ENCODE assay signal across 15 cellular contexts in genomic region chr7:128163473-128163872, GRCh38.
"Had no signal": no experiment of that assay in that cellular context is flagged by ENCODE, and none has a peak within 500 bp of the region (broad histone marks: within the 10 kb centered on the region; RNA-seq: fewer than 3 reads in every experiment).

No MANE protein-coding gene starts in this region.

- H3K9me3 ChIP-seq: esophagus muscularis mucosa, neutrophil, tibial artery had no signal

- H3K4me3 ChIP-seq: esophagus muscularis mucosa, hepatocyte, tibial artery had no signal

- H3K4me3 Mint-ChIP-seq: activated B cell treated with CpG ODN at 0.5 μM for 24 hours; activated CD4-positive, alpha-beta T cell treated with anti-CD3 and anti-CD28 coated beads, Interleukin-2, amount 10 ng/mL, durations not matched to agents 24 days and 14 days; activated CD8-positive, alpha-beta T cell treated with anti-CD3 and anti-CD28 coated beads, Interleukin-2, amount 10 ng/mL, durations not matched to agents 7 days and 5 days; activated naive CD4-positive, alpha-beta T cell treated with anti-CD3 and anti-CD28 coated beads for 36 hours; natural killer cell; stimulated activated memory B cell treated with anti-CD40 and anti-IgM and Interleukin-4, amounts not matched to agents 10 μg/mL and 1 μg/mL and 100 μg/mL, for 72 hours had no signal

- FAIRE-seq: colon, TTC549 had no signal

- H3K36me3 ChIP-seq: esophagus muscularis mucosa, neutrophil, tibial artery had no signal

- H3K36me3 Mint-ChIP-seq: natural killer cell had no signal

- DNase-seq: activated B cell treated with CpG ODN at 0.5 μM for 24 hours; activated CD4-positive, alpha-beta T cell treated with anti-CD3 and anti-CD28 coated beads, Interleukin-2, amount 10 ng/mL, durations not matched to agents 24 days and 14 days; activated CD8-positive, alpha-beta T cell treated with anti-CD3 and anti-CD28 coated beads, Interleukin-2, amount 10 ng/mL, durations not matched to agents 7 days and 5 days; activated naive CD4-positive, alpha-beta T cell treated with anti-CD3 and anti-CD28 coated beads for 36 hours; activated T-cell treated with anti-CD3 and anti-CD28 coated beads for 4 hours; left ventricle myocardium superior; natural killer cell; stimulated activated CD4-positive, alpha-beta T cell treated with anti-CD3 and anti-CD28 coated beads, Interleukin-2, amount 100 ng/mL, for 48 hours; tibial artery had no signal

- H3K9me3 Mint-ChIP-seq: activated B cell treated with CpG ODN at 0.5 μM for 24 hours; activated CD4-positive, alpha-beta T cell treated with anti-CD3 and anti-CD28 coated beads, Interleukin-2, amount 10 ng/mL, durations not matched to agents 24 days and 14 days; activated naive CD4-positive, alpha-beta T cell treated with anti-CD3 and anti-CD28 coated beads for 36 hours; natural killer cell; stimulated activated memory B cell treated with anti-CD40 and anti-IgM and Interleukin-4, amounts not matched to agents 10 μg/mL and 1 μg/mL and 100 μg/mL, for 72 hours had no signal

- H3K4me2 ChIP-seq: hepatocyte had no signal

- H2AFZ ChIP-seq: hepatocyte had no signal

- H3K79me2 ChIP-seq: hepatocyte had no signal

- H3K27ac Mint-ChIP-seq: activated B cell treated with CpG ODN at 0.5 μM for 24 hours; activated CD4-positive, alpha-beta T cell treated with anti-CD3 and anti-CD28 coated beads, Interleukin-2, amount 10 ng/mL, durations not matched to agents 24 days and 14 days; activated CD8-positive, alpha-beta T cell treated with anti-CD3 and anti-CD28 coated beads, Interleukin-2, amount 10 ng/mL, durations not matched to agents 7 days and 5 days; activated naive CD4-positive, alpha-beta T cell treated with anti-CD3 and anti-CD28 coated beads for 36 hours; natural killer cell; stimulated activated memory B cell treated with anti-CD40 and anti-IgM and Interleukin-4, amounts not matched to agents 10 μg/mL and 1 μg/mL and 100 μg/mL, for 72 hours had no signal

- ATAC-seq: activated CD8-positive, alpha-beta T cell treated with anti-CD3 and anti-CD28 coated beads, Interleukin-2, amount 10 ng/mL, durations not matched to agents 7 days and 5 days; left ventricle myocardium superior; natural killer cell; stimulated activated memory B cell treated with anti-CD40 and anti-IgM and Interleukin-4, amounts not matched to agents 10 μg/mL and 1 μg/mL and 100 μg/mL, for 72 hours had no signal

- H3K27ac ChIP-seq: esophagus muscularis mucosa, hepatocyte, neutrophil, tibial artery had no signal
